In the genomic region with DNA sequence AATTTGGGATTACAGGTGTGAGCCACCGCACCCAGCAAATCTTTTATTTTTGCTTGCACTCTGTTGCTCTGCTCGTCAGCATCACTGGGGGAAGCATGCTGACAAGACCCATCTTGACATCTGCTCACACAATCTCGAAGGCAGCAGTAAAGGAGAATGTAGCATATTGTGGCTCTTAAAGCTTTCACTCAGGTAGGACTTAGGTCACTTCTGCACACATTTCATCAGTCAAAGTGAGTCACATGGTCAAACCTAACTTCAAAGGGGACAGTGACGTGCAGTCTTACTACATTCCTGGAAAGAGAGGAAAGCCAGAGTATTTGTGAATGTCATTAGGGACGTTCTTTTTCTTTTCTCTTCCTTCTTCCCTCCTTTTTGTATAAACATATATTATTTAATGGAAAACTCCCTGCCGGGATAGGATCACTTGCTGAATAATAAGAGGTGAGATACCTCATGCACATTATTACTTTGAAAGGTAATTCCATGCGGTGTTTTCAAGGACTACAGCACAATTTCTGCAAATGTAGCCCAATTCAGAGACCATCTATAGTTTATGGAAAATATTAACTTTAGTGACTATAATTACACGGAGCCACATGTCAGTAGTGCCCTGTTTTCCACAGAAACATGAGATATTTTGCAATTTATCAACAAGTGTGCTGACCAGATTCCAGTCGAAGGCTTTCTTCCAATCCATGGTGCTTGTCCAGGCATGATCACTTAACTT, we compare ENCODE assay signal across 1 cellular context.
TF ChIP-seq lines count a peak whose summit lies in the region.

No MANE protein-coding gene starts in this region.

TF ChIP-seq in HCT116, 20 proteins besides CTCF, POLR2A, EP300 and RAD21:
- TF ChIP-seq SRF (IDR thresholded peaks at IDR 0.05; ENCODE audit: low read depth): no peak
- no peak for TF ChIP-seq EGR1 (IDR thresholded peaks at IDR 0.05; ENCODE audit: low read depth)
- no peak for TF ChIP-seq EZH2phosphoT487 (IDR thresholded peaks at IDR 0.05; ENCODE audit: borderline replicate concordance)
- peak; percentile 47; the same call in 1 of the 2 replicates for TF ChIP-seq POLR2AphosphoS5 (IDR thresholded peaks at IDR 0.05; ENCODE audit: low read depth, low read length)
- no peak for TF ChIP-seq ELF1 (IDR thresholded peaks at IDR 0.05; ENCODE audit: borderline replicate concordance, low read depth)
- TF ChIP-seq, protein P1, sequence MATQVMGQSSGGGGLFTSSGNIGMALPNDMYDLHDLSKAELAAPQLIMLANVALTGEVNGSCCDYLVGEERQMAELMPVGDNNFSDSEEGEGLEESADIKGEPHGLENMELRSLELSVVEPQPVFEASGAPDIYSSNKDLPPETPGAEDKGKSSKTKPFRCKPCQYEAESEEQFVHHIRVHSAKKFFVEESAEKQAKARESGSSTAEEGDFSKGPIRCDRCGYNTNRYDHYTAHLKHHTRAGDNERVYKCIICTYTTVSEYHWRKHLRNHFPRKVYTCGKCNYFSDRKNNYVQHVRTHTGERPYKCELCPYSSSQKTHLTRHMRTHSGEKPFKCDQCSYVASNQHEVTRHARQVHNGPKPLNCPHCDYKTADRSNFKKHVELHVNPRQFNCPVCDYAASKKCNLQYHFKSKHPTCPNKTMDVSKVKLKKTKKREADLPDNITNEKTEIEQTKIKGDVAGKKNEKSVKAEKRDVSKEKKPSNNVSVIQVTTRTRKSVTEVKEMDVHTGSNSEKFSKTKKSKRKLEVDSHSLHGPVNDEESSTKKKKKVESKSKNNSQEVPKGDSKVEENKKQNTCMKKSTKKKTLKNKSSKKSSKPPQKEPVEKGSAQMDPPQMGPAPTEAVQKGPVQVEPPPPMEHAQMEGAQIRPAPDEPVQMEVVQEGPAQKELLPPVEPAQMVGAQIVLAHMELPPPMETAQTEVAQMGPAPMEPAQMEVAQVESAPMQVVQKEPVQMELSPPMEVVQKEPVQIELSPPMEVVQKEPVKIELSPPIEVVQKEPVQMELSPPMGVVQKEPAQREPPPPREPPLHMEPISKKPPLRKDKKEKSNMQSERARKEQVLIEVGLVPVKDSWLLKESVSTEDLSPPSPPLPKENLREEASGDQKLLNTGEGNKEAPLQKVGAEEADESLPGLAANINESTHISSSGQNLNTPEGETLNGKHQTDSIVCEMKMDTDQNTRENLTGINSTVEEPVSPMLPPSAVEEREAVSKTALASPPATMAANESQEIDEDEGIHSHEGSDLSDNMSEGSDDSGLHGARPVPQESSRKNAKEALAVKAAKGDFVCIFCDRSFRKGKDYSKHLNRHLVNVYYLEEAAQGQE (IDR thresholded peaks at IDR 0.05; ENCODE audit: low read depth): no peak
- no peak for TF ChIP-seq FOSL1 (IDR thresholded peaks at IDR 0.05; ENCODE audit: low read depth)
- no peak for TF ChIP-seq ZFX (IDR thresholded peaks at IDR 0.05)
- no peak for TF ChIP-seq ZNF274 (IDR thresholded peaks at IDR 0.05; ENCODE audit: low read depth, low read length)
- TF ChIP-seq CEBPB (IDR thresholded peaks at IDR 0.05; ENCODE audit: low read depth): peak; percentile 92
- TF ChIP-seq, protein P2, sequence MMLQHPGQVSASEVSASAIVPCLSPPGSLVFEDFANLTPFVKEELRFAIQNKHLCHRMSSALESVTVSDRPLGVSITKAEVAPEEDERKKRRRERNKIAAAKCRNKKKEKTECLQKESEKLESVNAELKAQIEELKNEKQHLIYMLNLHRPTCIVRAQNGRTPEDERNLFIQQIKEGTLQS (IDR thresholded peaks at IDR 0.05): no peak
- peak; percentile 47; the same call in 1 of the 2 replicates for TF ChIP-seq JUND (IDR thresholded peaks at IDR 0.05)
- peak; percentile 89 for TF ChIP-seq TCF7L2 (IDR thresholded peaks at IDR 0.05; ENCODE audit: borderline replicate concordance, extremely low read depth, insufficient read depth, insufficient read length)
- no peak for TF ChIP-seq YY1 (IDR thresholded peaks at IDR 0.05; ENCODE audit: extremely low read depth, insufficient replicate concordance, low read depth, low read length)
- TF ChIP-seq SP1 (IDR thresholded peaks at IDR 0.05; ENCODE audit: low read depth): peak; percentile 67
- peak; percentile 62 for TF ChIP-seq CBX3 (IDR thresholded peaks at IDR 0.05; ENCODE audit: low read depth)
- TF ChIP-seq, protein P3, sequence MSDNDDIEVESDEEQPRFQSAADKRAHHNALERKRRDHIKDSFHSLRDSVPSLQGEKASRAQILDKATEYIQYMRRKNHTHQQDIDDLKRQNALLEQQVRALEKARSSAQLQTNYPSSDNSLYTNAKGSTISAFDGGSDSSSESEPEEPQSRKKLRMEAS (IDR thresholded peaks at IDR 0.05): peak; percentile 75
